Comparison of ENCODE assay signal across 17 cellular contexts in genomic region chr16:85517154-85517553, GRCh38.
DNase-seq lines count a peak whose midpoint lies in the region; ATAC-seq, FAIRE-seq and TF ChIP-seq lines count a peak whose summit lies in the region.
"Had no signal": no experiment of that assay in that cellular context is flagged by ENCODE, and none has a peak within 500 bp of the region (broad histone marks: within the 10 kb centered on the region; RNA-seq: fewer than 3 reads in every experiment).

No MANE protein-coding gene starts in this region.

- H3K9me3 Mint-ChIP-seq in nephron = no peaks in the 10 kb centered on the region
- H3K9me3 Mint-ChIP-seq: CD4-positive, alpha-beta T cell had no signal

- TF ChIP-seq CTCF in HEK293 (tag by site-specific recombination; IDR thresholded peaks at IDR 0.05) = no peak
- no peak for TF ChIP-seq CTCF in K562 (IDR thresholded peaks at IDR 0.05 in 2 of 3, conservative IDR thresholded peaks at IDR 0.05 in 1 of 3; ENCODE audit: insufficient read depth in 2 of 3, low read depth in 1 of 3, low read length in 3 of 3)
- no peak for TF ChIP-seq CTCF in nephron (IDR thresholded peaks at IDR 0.05; ENCODE audit: unreplicated experiment in 3 of 3)
- no peak for TF ChIP-seq CTCF in heart left ventricle (IDR thresholded peaks at IDR 0.05)

- H3K18ac ChIP-seq in trophoblast cell (ENCODE audit: low read length) = no peak overlapping the region

- H2BK12ac ChIP-seq in trophoblast cell (ENCODE audit: low read length) = peak overlapping the region; percentile 11

- no peak overlapping the region for H3K4ac ChIP-seq in trophoblast cell (ENCODE audit: low read depth, low read length)

- no peaks in the 10 kb centered on the region; the same call in 1 of the 2 replicates for H3K4me1 ChIP-seq in HEK293 (ENCODE audit: control insufficient read depth, insufficient read depth, low read length)
- peaks cover 5 to 69% of the 10 kb centered on the region in 2 experiments; a peak in 4 of 5 replicates for H3K4me1 ChIP-seq in K562 (replicated peaks in 1 of 2; ENCODE audit: control insufficient read depth in 2 of 2, insufficient read depth in 2 of 2, low read length in 2 of 2)
- H3K4me1 ChIP-seq in trophoblast cell (ENCODE audit: control insufficient read depth in 1 of 2, insufficient read depth in 2 of 2, low read length in 2 of 2) = peaks cover 45 to 47% of the 10 kb centered on the region in 2 experiments
- H3K4me1 ChIP-seq in heart left ventricle = peaks cover 0 to 31% (median 18%) of the 10 kb centered on the region in 12 donors

- H3K4me3 ChIP-seq in HEK293 (ENCODE audit: low read depth, low read length) = no peak overlapping the region
- H3K4me3 ChIP-seq in K562 = no peak overlapping the region
- H3K4me3 ChIP-seq in trophoblast cell (ENCODE audit: low read depth, low read length) = no peak overlapping the region
- no peak overlapping the region for H3K4me3 ChIP-seq in heart left ventricle

- H3K79me1 ChIP-seq in trophoblast cell (ENCODE audit: low read length) = peaks cover 47% of the 10 kb centered on the region

- in situ Hi-C loops in K562 (cut with MboI) = no loop called here

- ATAC-seq in K562 (no peak), heart left ventricle (no peak)
- ATAC-seq: HCT116 had no signal

- BruUV-seq in K562 (replicated peaks; lab: Mats Ljungman, UMichigan) = no TSS peak

- H2AFZ ChIP-seq in K562 (ENCODE audit: low read depth, low read length) = no peak overlapping the region
- H2AFZ ChIP-seq in trophoblast cell (ENCODE audit: insufficient read depth, low read length, poor library complexity) = no peak overlapping the region

- intact Hi-C loops in K562 (cut with micrococcal nuclease) = no loop called here
- intact Hi-C loops in heart left ventricle (cut with DNase I) = no loop called here

- peaks cover 19% of the 10 kb centered on the region for H3K36me3 Mint-ChIP-seq in nephron (ENCODE audit: low read depth)

- H4K91ac ChIP-seq in trophoblast cell (ENCODE audit: low read depth, low read length) = peak overlapping the region; percentile 44

- 80% methylated on average over 7 of the region's 7 CpGs for WGBS in K562 (ENCODE audit: insufficient coverage, low coverage, missing lambda C conversion rate)
- no CpG with 5 or more reads among the region's 7 CpGs for WGBS in trophoblast cell (ENCODE audit: extremely low coverage, insufficient coverage, insufficient read length)
- 79 to 98% (median 98%) methylated on average over 3 to 7 of the region's 7 CpGs for WGBS in heart left ventricle, 4 donors

- H2AK5ac ChIP-seq in trophoblast cell (ENCODE audit: low read length) = peak overlapping the region; percentile 55

- DNase-seq in K562 (ENCODE audit: extremely low read depth in 1 of 4, low spot score in 3 of 4) (no peak), trophoblast cell (peak in 1 of 2 donors; percentile 49), heart left ventricle (no peak), NCI-H1105 (lab: John Stamatoyannopoulos, UW) (no peak), hypothalamus (lab: John Stamatoyannopoulos, UW) (no peak)
- DNase-seq: AML-193; CD4-positive, alpha-beta T cell; DMS153; DMS79 treated with DMSO at 0.1 percent for 48 hours; GF-D8; GOT3; KBM-7 had no signal

- peaks cover 56% of the 10 kb centered on the region for H3K4me1 Mint-ChIP-seq in nephron

- FAIRE-seq in K562 (lab: Jason Lieb, UNC) = no peak
- FAIRE-seq: A204.1 had no signal

- peaks cover 0 to 4% of the 10 kb centered on the region in 2 experiments; a peak in 1 of 3 replicates for H3K36me3 ChIP-seq in HEK293 (ENCODE audit: control insufficient read depth in 2 of 2, insufficient read depth in 1 of 2, low read length in 2 of 2)
- H3K36me3 ChIP-seq in K562 (ENCODE audit: control insufficient read depth, insufficient read depth, low read length) = peaks cover 10% of the 10 kb centered on the region
- no peaks in the 10 kb centered on the region for H3K36me3 ChIP-seq in trophoblast cell (ENCODE audit: control insufficient read depth in 1 of 2, insufficient read depth in 2 of 2, low read length in 2 of 2)
- no peaks in the 10 kb centered on the region for H3K36me3 ChIP-seq in heart left ventricle

- H2BK5ac ChIP-seq in trophoblast cell (ENCODE audit: low read depth, low read length, poor library complexity) = no peak overlapping the region

- H3K9me1 ChIP-seq in K562 (ENCODE audit: control insufficient read depth, insufficient read depth, low read length) = no peaks in the 10 kb centered on the region

- POLR2A ChIA-PET in HEK293 (lab: Yijun Ruan, JAX) (no interaction called here), K562 (lab: Yijun Ruan, JAX) (interaction anchor here (0.6 kb wide), 1 partner anchor 18 kb away, joined by 4 read pairs; no protein-coding TSS in a partner anchor)

- peaks cover 9% of the 10 kb centered on the region for H3K27me3 Mint-ChIP-seq in nephron (ENCODE audit: low read depth)
- H3K27me3 Mint-ChIP-seq: CD4-positive, alpha-beta T cell had no signal

- H3K4me2 ChIP-seq in K562 (ENCODE audit: insufficient read depth, low read length) = no peak overlapping the region
- no peak overlapping the region for H3K4me2 ChIP-seq in trophoblast cell (ENCODE audit: low read length)

- no peak overlapping the region for H3K4me3 Mint-ChIP-seq in nephron
- H3K4me3 Mint-ChIP-seq: CD4-positive, alpha-beta T cell had no signal

- no peak for TF ChIP-seq RAD21 in K562 (CRISPR knock-in tag; conservative IDR thresholded peaks at IDR 0.05 in 1 of 2, IDR thresholded peaks at IDR 0.05 in 1 of 2)

- H4K20me1 ChIP-seq in K562 (replicated peaks; ENCODE audit: control insufficient read depth, insufficient read depth, low read length) = peaks cover 22% of the 10 kb centered on the region; the same call in 1 of the 2 replicates

- no peak overlapping the region for H3K27ac ChIP-seq in HEK293 (ENCODE audit: extremely low read depth, low read depth, low read length)
- H3K27ac ChIP-seq in K562 (ENCODE audit: extremely low read depth, low read depth, low read length) = no peak overlapping the region
- no peak overlapping the region for H3K27ac ChIP-seq in trophoblast cell (ENCODE audit: low read depth, low read length)
- no peak overlapping the region for H3K27ac ChIP-seq in heart left ventricle
- H3K27ac ChIP-seq: C4-2B had no signal

- H3K27ac Mint-ChIP-seq in nephron = peak overlapping the region in 2 of 3 experiments; percentile 6 to 42
- H3K27ac Mint-ChIP-seq: CD4-positive, alpha-beta T cell had no signal

- H3K9ac ChIP-seq in K562 (ENCODE audit: insufficient read depth in 1 of 2, low read depth in 2 of 2, low read length in 2 of 2) (peak overlapping the region in 1 of 2 experiments; percentile 73; a peak in 1 of 4 replicates), trophoblast cell (ENCODE audit: low read length) (no peak overlapping the region)

- H2BK120ac ChIP-seq in trophoblast cell (ENCODE audit: insufficient read depth, low read length, poor library complexity) = peak overlapping the region; percentile 23

- TF ChIP-seq EP300 in K562 (IDR thresholded peaks at IDR 0.05; ENCODE audit: low read length) = no peak

- H3K27me3 ChIP-seq in K562 (ENCODE audit: control insufficient read depth in 2 of 2, insufficient read depth in 2 of 2, low read length in 2 of 2) (no peaks in the 10 kb centered on the region), trophoblast cell (ENCODE audit: insufficient read depth, low read length) (no peaks in the 10 kb centered on the region), heart left ventricle (no peaks in the 10 kb centered on the region)

- peaks cover 6% of the 10 kb centered on the region; the same call in 1 of the 3 replicates for H3K79me2 ChIP-seq in K562 (ENCODE audit: control insufficient read depth, insufficient read depth, low read length)
- peaks cover 9% of the 10 kb centered on the region for H3K79me2 ChIP-seq in trophoblast cell (ENCODE audit: control insufficient read depth, insufficient read depth, low read length, poor library complexity)

- no peaks in the 10 kb centered on the region for H3K9me3 ChIP-seq in HEK293 (ENCODE audit: control insufficient read depth, insufficient read depth, low read depth, low read length)
- H3K9me3 ChIP-seq in K562 (replicated peaks; ENCODE audit: control insufficient read depth, insufficient read depth, low read depth, low read length) = no peaks in the 10 kb centered on the region
- H3K9me3 ChIP-seq in trophoblast cell (ENCODE audit: insufficient read depth, low read depth, low read length) = no peaks in the 10 kb centered on the region
- no peaks in the 10 kb centered on the region for H3K9me3 ChIP-seq in heart left ventricle

- CTCF ChIA-PET in HEK293 (lab: Yijun Ruan, JAX) (interaction anchor here (1.0 kb wide), 1 partner anchor 12 kb away, joined by 4 read pairs; no protein-coding TSS in a partner anchor), K562 (lab: Yijun Ruan, JAX; ENCODE audit: low intra/inter-chr PET ratio) (no interaction called here)

- H4K12ac ChIP-seq in trophoblast cell (ENCODE audit: low read depth, low read length) = no peak overlapping the region

- H4K8ac ChIP-seq in trophoblast cell (ENCODE audit: low read depth, low read length) = no peak overlapping the region

- peak overlapping the region; percentile 52 for H3K14ac ChIP-seq in trophoblast cell (ENCODE audit: low read length)

- H3K23ac ChIP-seq in trophoblast cell (ENCODE audit: low read length) = no peak overlapping the region

- TF ChIP-seq POLR2A in K562 (conservative IDR thresholded peaks at IDR 0.05) = no peak
- no peak for TF ChIP-seq POLR2A in heart left ventricle (IDR thresholded peaks at IDR 0.05)

TF ChIP-seq in HEK293, 187 proteins besides CTCF, POLR2A, EP300 and RAD21:
- peak; percentile 22; the same call in 1 of the 2 replicates for TF ChIP-seq GLIS1 (tag by site-specific recombination; IDR thresholded peaks at IDR 0.05)
- TF ChIP-seq ZNF510 (tag by site-specific recombination; IDR thresholded peaks at IDR 0.05; ENCODE audit: insufficient replicate concordance) = no peak

TF ChIP-seq in K562, 482 proteins besides CTCF, POLR2A, EP300 and RAD21 (continues in another document):
- TF ChIP-seq ZNF408 (CRISPR knock-in tag; IDR thresholded peaks at IDR 0.05; ENCODE audit: low read depth) (no peak), SPI1 (IDR thresholded peaks at IDR 0.05; ENCODE audit: borderline replicate concordance, low read depth, low read length) (no peak), ESRRA (IDR thresholded peaks at IDR 0.05; ENCODE audit: borderline replicate concordance, low read depth) (peak; percentile 70; the same call in 1 of the 2 replicates), SLC30A9 (CRISPR knock-in tag; IDR thresholded peaks at IDR 0.05) (no peak), ZNF3 (CRISPR knock-in tag; IDR thresholded peaks at IDR 0.05) (no peak), ZNF41 (CRISPR knock-in tag; conservative IDR thresholded peaks at IDR 0.05) (no peak), ZNF12 (CRISPR knock-in tag; IDR thresholded peaks at IDR 0.05) (no peak), KDM1A (IDR thresholded peaks at IDR 0.05) (peak; percentile 42 to 56; a peak in 3 of 4 replicates)
